ENCODE assay signal across 5 cellular contexts in genomic region chrX:15273275-15273674, GRCh38. TPM values are rescaled to one million over a fixed set of nuclear protein-coding genes. Genes with fewer than 3 reads are reported as not detected.
"Had no signal": no experiment of that assay in that cellular context is flagged by ENCODE, and none has a peak within 500 bp of the region (broad histone marks: within the 10 kb centered on the region; RNA-seq: fewer than 3 reads in every experiment).

No MANE protein-coding gene starts in this region.

RNA-seq across cellular contexts. Expression of gene ASB9, which starts 3.4 kb away (rescaled TPM):
- polyA plus RNA-seq: IgD-negative memory B cell had no signal

RNA-seq across cellular contexts. Expression of gene ASB11, which starts 42.2 kb away (rescaled TPM):
- total RNA-seq: HepG2, HT-29, HT1080, IMR-90 had no signal
- polyA plus RNA-seq: HepG2, IgD-negative memory B cell, IMR-90 had no signal
